Comparison of ENCODE assay signal across 12 cellular contexts in genomic region chr3:192906940-192907339, GRCh38. TPM values are rescaled to one million over a fixed set of nuclear protein-coding genes. Genes with fewer than 3 reads are reported as not detected.
A peak's percentile ranks its signal among the peaks of the same experiment; 100 is the strongest.
DNase-seq lines count a peak whose midpoint lies in the region; ATAC-seq, FAIRE-seq and TF ChIP-seq lines count a peak whose summit lies in the region.
"Had no signal": no experiment of that assay in that cellular context is flagged by ENCODE, and none has a peak within 500 bp of the region (broad histone marks: within the 10 kb centered on the region; RNA-seq: fewer than 3 reads in every experiment).

No MANE protein-coding gene starts in this region.

- DNase-seq in DMS53 treated with DMSO at 0.1 percent for 48 hours (lab: John Stamatoyannopoulos, UW; ENCODE audit: unreplicated experiment) = peak; percentile 61
- peak; percentile 49 for DNase-seq in NCI-H1436 (lab: John Stamatoyannopoulos, UW)
- DNase-seq in PC-3 = peak; percentile 76
- peak; percentile 23 for DNase-seq in fibroblast of peridontal ligament (ENCODE audit: extremely low read depth)
- no peak for DNase-seq in frontal cortex (ENCODE audit: low spot score in 2 of 2)
- DNase-seq in COLO668 (lab: John Stamatoyannopoulos, UW; ENCODE audit: unreplicated experiment) = no peak
- DNase-seq: CD8-positive, alpha-beta memory T cell; spleen; tibial artery had no signal

- H3K4me3 ChIP-seq in PC-3 (ENCODE audit: low read length) = no peak overlapping the region
- H3K4me3 ChIP-seq: spleen, tibial artery had no signal

- FAIRE-seq in frontal cortex (lab: Jason Lieb, UNC) = no peak
- FAIRE-seq: colon had no signal

- no peak for TF ChIP-seq CTCF in PC-3 (conservative IDR thresholded peaks at IDR 0.05; ENCODE audit: low read depth, low read length)

- H3F3A ChIP-seq in PC-3 (ENCODE audit: low read length, unreplicated experiment) = no peaks in the 10 kb centered on the region

- peaks cover 98% of the 10 kb centered on the region for H3K79me2 ChIP-seq in PC-3 (ENCODE audit: low read length)

- peak; percentile 60 for ATAC-seq in PC-3
- ATAC-seq in GM21447 (IDR thresholded peaks at IDR 0.05; ENCODE audit: unreplicated experiment) = no peak
- no peak for ATAC-seq in HG03457 (IDR thresholded peaks at IDR 0.05; ENCODE audit: unreplicated experiment)

- no TSS peak for BruUV-seq in PC-3 (replicated peaks; lab: Mats Ljungman, UMichigan)

- no peaks in the 10 kb centered on the region for H3K9me2 ChIP-seq in PC-3 (replicated peaks; ENCODE audit: low read length)

- POLR2A ChIA-PET in PC-3 (lab: Charles Lee; ENCODE audit: unreplicated experiment) = interaction anchor here (0.6 kb wide), 1 partner anchor 20 kb away, joined by 3 read pairs; no protein-coding TSS in a partner anchor

- peak overlapping the region; percentile 83 for H3K27ac ChIP-seq in PC-3 (ENCODE audit: low read length)
- H3K27ac ChIP-seq: spleen, tibial artery had no signal

- peak overlapping the region; percentile 77 for H3K4me2 ChIP-seq in PC-3 (ENCODE audit: low read length)

- H3K27me3 ChIP-seq in PC-3 (ENCODE audit: low read length) = no peaks in the 10 kb centered on the region
- H3K27me3 ChIP-seq: spleen, tibial artery had no signal

- H3K36me3 ChIP-seq in PC-3 (ENCODE audit: low read depth, low read length) = peaks cover 30% of the 10 kb centered on the region
- H3K36me3 ChIP-seq: spleen, tibial artery had no signal

- peaks cover 63% of the 10 kb centered on the region for H3K4me1 ChIP-seq in PC-3 (ENCODE audit: insufficient read depth, low read length)
- H3K4me1 ChIP-seq: spleen had no signal

- no peaks in the 10 kb centered on the region for H4K20me1 ChIP-seq in PC-3 (ENCODE audit: low read length)

- CTCF ChIA-PET in PC-3 (lab: Charles Lee) = no interaction called here

- intact Hi-C loops in PC-3 (cut with micrococcal nuclease) = loop anchor here (1.0 kb wide), 1 partner anchor 10 kb away; the partner anchor contains the start of gene MB21D2

- H3K9me3 ChIP-seq in PC-3 (ENCODE audit: low read length) = no peaks in the 10 kb centered on the region
- H3K9me3 ChIP-seq: tibial artery had no signal

- no peak overlapping the region; the same call in 1 of the 2 replicates for H3K9ac ChIP-seq in PC-3 (ENCODE audit: low read length)

- H2AFZ ChIP-seq in PC-3 (ENCODE audit: low read length) = no peak overlapping the region

RNA-seq across cellular contexts. Expression of gene MB21D2, which starts 10.7 kb away (rescaled TPM):
- total RNA-seq in PC-3 (2014; rRNA removed) = 22.5 and 26.0 TPM in 2 replicates
- 106 TPM for total RNA-seq in frontal cortex

Comparison
In these comparisons a context has a peak if more than half of its experiments do, and no peak if none do; other contexts are left out.
1. DNase-seq: peak in DMS53 treated with DMSO at 0.1 percent for 48 hours (single experiment), NCI-H1436 (single experiment), PC-3 (single experiment) and fibroblast of peridontal ligament (single experiment); none in frontal cortex (0 of 2) and COLO668 (single experiment).